Comparison of ENCODE assay signal across 9 cellular contexts in the genomic region with DNA sequence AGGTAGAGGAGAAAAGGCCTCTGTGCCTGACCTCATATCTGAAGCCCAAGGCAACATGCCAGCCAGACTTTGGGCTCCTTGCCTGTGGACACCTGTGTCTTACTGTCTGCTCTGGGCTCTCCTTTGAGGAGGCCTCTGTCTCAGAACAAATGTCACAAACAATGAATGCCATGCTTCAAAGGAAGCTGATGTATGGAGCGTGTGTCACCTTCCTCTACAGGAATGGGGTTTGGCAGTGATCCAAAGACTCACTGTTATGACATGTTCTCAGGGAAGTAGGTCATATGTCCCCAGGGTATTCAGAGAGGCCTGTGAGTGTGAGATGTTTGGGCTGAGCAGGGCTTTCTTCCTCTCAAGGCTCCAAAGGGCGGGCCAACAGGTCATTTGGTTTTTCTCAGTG. TPM values are rescaled to one million over a fixed set of nuclear protein-coding genes. Genes with fewer than 3 reads are reported as not detected.
DNase-seq lines count a peak whose midpoint lies in the region; ATAC-seq and TF ChIP-seq lines count a peak whose summit lies in the region.
"Had no signal": no experiment of that assay in that cellular context is flagged by ENCODE, and none has a peak within 500 bp of the region (broad histone marks: within the 10 kb centered on the region; RNA-seq: fewer than 3 reads in every experiment).

No MANE protein-coding gene starts in this region.

- peak; percentile 39; the same call in 1 of the 2 replicates for TF ChIP-seq EP300 in Ishikawa (IDR thresholded peaks at IDR 0.05; ENCODE audit: borderline replicate concordance)

- CTCF ChIA-PET in GM10248 (lab: Yijun Ruan, JAX) = no interaction called here
- CTCF ChIA-PET in activated CD4-positive, alpha-beta T cell treated with anti-CD3 and anti-CD28 coated beads, Interleukin-2, amount 10 ng/mL, durations not matched to agents 7 days and 5 days (lab: Charles Lee) = interaction anchor here (0.6 kb wide), 2 partner anchors 38 to 1970 kb away, joined by 3 read pairs; a partner anchor contains a TSS

- TF ChIP-seq RAD21 in Ishikawa (IDR thresholded peaks at IDR 0.05; ENCODE audit: low read depth) = no peak

- no peak overlapping the region for H3K4me3 Mint-ChIP-seq in activated CD4-positive, alpha-beta T cell treated with anti-CD3 and anti-CD28 coated beads, Interleukin-2, amount 10 ng/mL, durations not matched to agents 7 days and 5 days
- H3K4me3 Mint-ChIP-seq: natural killer cell treated with Interleukin-12 subunit alpha and Interleukin-12 subunit beta and Interleukin-15 and Interleukin-18, amount 100 ng/mL, for 72 hours had no signal

- TF ChIP-seq CTCF in astrocyte of the spinal cord (IDR thresholded peaks at IDR 0.05; ENCODE audit: low read depth, low read length) (no peak), GM10248 (IDR thresholded peaks at IDR 0.05; ENCODE audit: control extremely low read depth, extremely low read depth, low read depth, missing control alignments) (no peak)

- no peaks in the 10 kb centered on the region for H3K9me3 Mint-ChIP-seq in activated CD4-positive, alpha-beta T cell treated with anti-CD3 and anti-CD28 coated beads, Interleukin-2, amount 10 ng/mL, durations not matched to agents 7 days and 5 days
- H3K9me3 Mint-ChIP-seq: natural killer cell treated with Interleukin-12 subunit alpha and Interleukin-12 subunit beta and Interleukin-15 and Interleukin-18, amount 100 ng/mL, for 72 hours had no signal

- POLR2A ChIA-PET in GM10248 (lab: Yijun Ruan, JAX) = no interaction called here
- POLR2A ChIA-PET in activated CD4-positive, alpha-beta T cell treated with anti-CD3 and anti-CD28 coated beads, Interleukin-2, amount 10 ng/mL, durations not matched to agents 7 days and 5 days (lab: Charles Lee) = no interaction called here

- no peaks in the 10 kb centered on the region for H3K27me3 Mint-ChIP-seq in activated CD4-positive, alpha-beta T cell treated with anti-CD3 and anti-CD28 coated beads, Interleukin-2, amount 10 ng/mL, durations not matched to agents 7 days and 5 days

- in situ Hi-C loops in astrocyte of the spinal cord (cut with HindIII; ENCODE audit: low sequenced_read_pairs) = no loop called here

- peak; percentile 58 for ATAC-seq in GM18498 (IDR thresholded peaks at IDR 0.05; ENCODE audit: unreplicated experiment)
- no peak for ATAC-seq in HG03045 (IDR thresholded peaks at IDR 0.05; ENCODE audit: unreplicated experiment)
- ATAC-seq: natural killer cell treated with Interleukin-12 subunit alpha and Interleukin-12 subunit beta and Interleukin-15 and Interleukin-18, amount 100 ng/mL, for 72 hours had no signal

- DNase-seq in astrocyte of the spinal cord (ENCODE audit: low read depth, low spot score) = peak; percentile 45
- peak; percentile 17 for DNase-seq in mucosa of gallbladder (ENCODE audit: low spot score)
- DNase-seq in foreskin melanocyte = no peak
- DNase-seq in GM10248 (ENCODE audit: extremely low spot score) = no peak
- no peak for DNase-seq in activated CD4-positive, alpha-beta T cell treated with anti-CD3 and anti-CD28 coated beads, Interleukin-2, amount 10 ng/mL, durations not matched to agents 7 days and 5 days

- H3K4me3 ChIP-seq in astrocyte of the spinal cord (ENCODE audit: low read depth, low read length) = no peak overlapping the region

- H3K36me3 Mint-ChIP-seq in activated CD4-positive, alpha-beta T cell treated with anti-CD3 and anti-CD28 coated beads, Interleukin-2, amount 10 ng/mL, durations not matched to agents 7 days and 5 days (ENCODE audit: low read depth) = no peaks in the 10 kb centered on the region
- H3K36me3 Mint-ChIP-seq: natural killer cell treated with Interleukin-12 subunit alpha and Interleukin-12 subunit beta and Interleukin-15 and Interleukin-18, amount 100 ng/mL, for 72 hours had no signal

- H3K4me1 Mint-ChIP-seq in activated CD4-positive, alpha-beta T cell treated with anti-CD3 and anti-CD28 coated beads, Interleukin-2, amount 10 ng/mL, durations not matched to agents 7 days and 5 days = peaks cover 8% of the 10 kb centered on the region

- no peak overlapping the region for H3K27ac Mint-ChIP-seq in activated CD4-positive, alpha-beta T cell treated with anti-CD3 and anti-CD28 coated beads, Interleukin-2, amount 10 ng/mL, durations not matched to agents 7 days and 5 days

TF ChIP-seq in Ishikawa, 13 proteins besides CTCF, POLR2A, EP300 and RAD21:
- TF ChIP-seq TCF12 (IDR thresholded peaks at IDR 0.05; ENCODE audit: low read depth) = peak; percentile 74
- TF ChIP-seq TEAD4 (IDR thresholded peaks at IDR 0.05) = peak; percentile 42; the same call in 1 of the 2 replicates
- peak; percentile 81 for TF ChIP-seq NFIC (IDR thresholded peaks at IDR 0.05)
- TF ChIP-seq, protein P1, sequence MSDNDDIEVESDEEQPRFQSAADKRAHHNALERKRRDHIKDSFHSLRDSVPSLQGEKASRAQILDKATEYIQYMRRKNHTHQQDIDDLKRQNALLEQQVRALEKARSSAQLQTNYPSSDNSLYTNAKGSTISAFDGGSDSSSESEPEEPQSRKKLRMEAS (IDR thresholded peaks at IDR 0.05) = no peak
- TF ChIP-seq EGR1 (IDR thresholded peaks at IDR 0.05) = no peak

RNA-seq across cellular contexts. Expression of a gene that starts 38.4 kb away (rescaled TPM):
- total RNA-seq in mucosa of gallbladder = 25.1 TPM
- 10 to 100 TPM; 24.1 to 25.6 TPM for total RNA-seq in activated CD4-positive, alpha-beta T cell treated with anti-CD3 and anti-CD28 coated beads, Interleukin-2, amount 10 ng/mL, durations not matched to agents 7 days and 5 days

RNA-seq across cellular contexts. Expression of a gene that starts 52.6 kb away (rescaled TPM):
- total RNA-seq in mucosa of gallbladder = 40.8 TPM
- not detected for total RNA-seq in activated CD4-positive, alpha-beta T cell treated with anti-CD3 and anti-CD28 coated beads, Interleukin-2, amount 10 ng/mL, durations not matched to agents 7 days and 5 days
- total RNA-seq: natural killer cell treated with Interleukin-12 subunit alpha and Interleukin-12 subunit beta and Interleukin-15 and Interleukin-18, amount 100 ng/mL, for 72 hours had no signal

Comparison
In these comparisons a context has a peak if more than half of its experiments do, and no peak if none do; other contexts are left out.
1. DNase-seq: peak in astrocyte of the spinal cord (single experiment) and mucosa of gallbladder (single experiment); none in foreskin melanocyte (single experiment), GM10248 (single experiment) and activated CD4-positive, alpha-beta T cell treated with anti-CD3 and anti-CD28 coated beads, Interleukin-2, amount 10 ng/mL, durations not matched to agents 7 days and 5 days (single experiment).
2. RNA of a gene that starts 52.6 kb away (total RNA-seq): 40.8 TPM in mucosa of gallbladder (single experiment); not detected in activated CD4-positive, alpha-beta T cell treated with anti-CD3 and anti-CD28 coated beads, Interleukin-2, amount 10 ng/mL, durations not matched to agents 7 days and 5 days; every median in the first group is over 10 times any median in the second.